ENCODE assay signal across 31 cellular contexts in the genomic region with DNA sequence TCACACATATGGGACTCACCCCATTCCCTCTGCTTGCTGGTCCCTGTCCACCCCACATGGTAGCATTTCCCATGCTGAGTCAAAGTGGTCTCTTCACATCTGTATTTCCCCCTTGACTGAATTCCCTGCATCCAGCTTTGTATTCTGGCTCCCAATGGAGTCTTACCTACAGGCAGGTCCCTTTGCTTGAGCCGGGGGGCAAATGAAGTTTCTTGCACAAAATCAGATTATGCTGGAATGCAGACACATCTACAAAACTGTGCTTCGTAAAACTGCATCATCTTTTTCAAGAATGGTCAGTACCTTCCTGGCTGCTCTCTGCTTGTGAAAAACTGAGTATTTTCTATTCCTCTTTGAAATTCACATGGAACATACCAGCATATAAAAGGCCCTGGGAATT. TPM values are rescaled to one million over a fixed set of nuclear protein-coding genes. Genes with fewer than 3 reads are reported as not detected.
"Had no signal": no experiment of that assay in that cellular context is flagged by ENCODE, and none has a peak within 500 bp of the region (broad histone marks: within the 10 kb centered on the region; RNA-seq: fewer than 3 reads in every experiment).

No MANE protein-coding gene starts in this region.

- H3K27me3 ChIP-seq: neural progenitor cell, ovary, suprapubic skin, testis, transverse colon, upper lobe of left lung had no signal

- H3K4me3 ChIP-seq: neural progenitor cell, ovary, psoas muscle, skin epidermis, smooth muscle cell, spleen, suprapubic skin, testis, tibial artery, transverse colon, upper lobe of left lung had no signal

- H3K36me3 ChIP-seq: neural progenitor cell, ovary, spleen, suprapubic skin, tibial artery, transverse colon, upper lobe of left lung had no signal

- DNase-seq: naive thymus-derived CD4-positive, alpha-beta T cell; natural killer cell; occipital lobe; ovary; posterior cingulate gyrus; psoas muscle; right cardiac atrium; spleen; stimulated activated CD4-positive, alpha-beta T cell treated with anti-CD3 and anti-CD28 coated beads, Interleukin-12 subunit alpha, Interleukin-12 subunit beta, amount 100 ng/mL, for 4 hours; stimulated activated CD4-positive, alpha-beta T cell treated with anti-CD3 and anti-CD28 coated beads, Interleukin-1b, Interleukin-23, amount 100 ng/mL, for 48 hours; stimulated activated CD4-positive, alpha-beta T cell treated with anti-CD3 and anti-CD28 coated beads, Interleukin-4, amount 100 ng/mL, for 1 hour; stimulated activated CD4-positive, alpha-beta T cell treated with anti-CD3 and anti-CD28 coated beads, Interleukin-4, amount 100 ng/mL, for 4 hours; stimulated activated CD8-positive, alpha-beta memory T cell treated with anti-CD3 and anti-CD28 coated beads, Interleukin-4, amount 100 ng/mL, for 48 hours; stimulated activated naive CD4-positive, alpha-beta T cell; stimulated activated naive CD8-positive, alpha-beta T cell treated with anti-CD3 and anti-CD28 coated beads, Interleukin-15, amount 100 ng/mL, for 72 hours; stimulated activated naive CD8-positive, alpha-beta T cell treated with anti-CD3 and anti-CD28 coated beads, Interleukin-15, Interleukin-2, amounts not matched to agents 100 U/mL and 50 U/mL, for 24 hours; substantia nigra; testis; tibial artery; transverse colon; upper lobe of left lung had no signal

- H3K79me2 ChIP-seq: parathyroid adenoma had no signal

- H3K9ac ChIP-seq: neural progenitor cell, parathyroid adenoma had no signal

- H3K4me2 ChIP-seq: neural progenitor cell, smooth muscle cell had no signal

- H3K9me3 ChIP-seq: psoas muscle, spleen, suprapubic skin, testis, tibial artery, transverse colon, upper lobe of left lung had no signal

- H2AFZ ChIP-seq: neural progenitor cell had no signal

- FAIRE-seq: urothelium cell line had no signal

- ATAC-seq: naive thymus-derived CD4-positive, alpha-beta T cell; natural killer cell; psoas muscle; right cardiac atrium; sciatic nerve; stimulated activated memory B cell treated with anti-CD40 and anti-IgM and Interleukin-4, amounts not matched to agents 10 μg/mL and 1 μg/mL and 100 μg/mL, for 72 hours; stimulated activated naive CD8-positive, alpha-beta T cell treated with anti-CD3 and anti-CD28 coated beads, Interleukin-15, amount 100 ng/mL, for 72 hours; stimulated activated naive CD8-positive, alpha-beta T cell treated with anti-CD3 and anti-CD28 coated beads, Interleukin-15, Interleukin-2, amounts not matched to agents 100 U/mL and 50 U/mL, for 24 hours had no signal

- H3K4me1 ChIP-seq: neural progenitor cell, parathyroid adenoma, psoas muscle, testis, tibial artery had no signal

- H3K27ac ChIP-seq: neural progenitor cell, ovary, parathyroid adenoma, psoas muscle, skin epidermis, spleen, suprapubic skin, testis, tibial artery, transverse colon, upper lobe of left lung had no signal

RNA-seq across cellular contexts. Expression of a gene that starts 32.1 kb away (rescaled TPM):
- total RNA-seq: osteoblast had no signal
- polyA plus RNA-seq: neural cell had no signal
